In genomic region chr2:3535467-3535793, GRCh38 we compare ENCODE assay signal across 9 cellular contexts. TPM values are rescaled to one million over a fixed set of nuclear protein-coding genes. Genes with fewer than 3 reads are reported as not detected.
DNase-seq lines count a peak whose midpoint lies in the region; ATAC-seq and TF ChIP-seq lines count a peak whose summit lies in the region.
"Had no signal": no experiment of that assay in that cellular context is flagged by ENCODE, and none has a peak within 500 bp of the region (broad histone marks: within the 10 kb centered on the region; RNA-seq: fewer than 3 reads in every experiment).

No MANE protein-coding gene starts in this region.

- H3K4me3 ChIP-seq in BJ (ENCODE audit: low read depth, low read length) (peak overlapping the region; percentile 10; the same call in 1 of the 2 replicates), OCI-LY7 (ENCODE audit: low read depth, low read length, poor library complexity, severe bottlenecking) (peak overlapping the region; percentile 70), ovary (no peak overlapping the region)

- no TSS peak for BruUV-seq in OCI-LY7 (replicated peaks; lab: Mats Ljungman, UMichigan)

- peaks cover 20% of the 10 kb centered on the region for H3K4me1 ChIP-seq in OCI-LY7 (ENCODE audit: insufficient read depth, low read length, poor library complexity, severe bottlenecking)
- peaks cover 10% of the 10 kb centered on the region for H3K4me1 ChIP-seq in ovary (ENCODE audit: insufficient read depth)

- peak overlapping the region; percentile 64; the same call in 1 of the 2 replicates for H2AFZ ChIP-seq in OCI-LY7 (ENCODE audit: low read length)

- peak overlapping the region; percentile 34 for H3K27ac ChIP-seq in OCI-LY7 (ENCODE audit: low read depth, low read length, poor library complexity, severe bottlenecking)
- H3K27ac ChIP-seq in epithelial cell of prostate, result peak overlapping the region; percentile 88
- H3K27ac ChIP-seq in ovary, result peak overlapping the region; percentile 86 to 91

- no peak for TF ChIP-seq EP300 in ovary (IDR thresholded peaks at IDR 0.05)

- no peaks in the 10 kb centered on the region for H3K79me2 ChIP-seq in OCI-LY7 (ENCODE audit: insufficient read depth, low read depth, low read length)

- CTCF ChIA-PET in BJ (lab: Yijun Ruan, JAX) (interaction anchor here (1.9 kb wide), 1 partner anchor 11 kb away, joined by 8 read pairs; no protein-coding TSS in a partner anchor), OCI-LY7 (lab: Charles Lee; ENCODE audit: unreplicated experiment) (no interaction called here)

- no peak for TF ChIP-seq POLR2A in ovary (IDR thresholded peaks at IDR 0.05)

- H4K20me1 ChIP-seq in OCI-LY7 (ENCODE audit: insufficient read depth, low read length), result no peaks in the 10 kb centered on the region

- peak overlapping the region; percentile 78 for H3K4me2 ChIP-seq in OCI-LY7 (ENCODE audit: low read length)

- DNase-seq in BJ (ENCODE audit: low read depth), result no peak
- peak; percentile 65 for DNase-seq in OCI-LY7 (ENCODE audit: low spot score)
- DNase-seq in epithelial cell of prostate (ENCODE audit: low read depth, low spot score), result no peak
- DNase-seq in ovary, result no peak
- DNase-seq in RKO (ENCODE audit: low spot score), result no peak
- no peak for DNase-seq in putamen (ENCODE audit: low spot score)
- no peak for DNase-seq in stimulated activated CD4-positive, alpha-beta T cell treated with anti-CD3 and anti-CD28 coated beads, Interleukin-2, amount 100 ng/mL, for 24 hours
- DNase-seq: T-helper 9 cell had no signal

- H3K9me3 ChIP-seq in OCI-LY7 (ENCODE audit: low read length), result peaks cover 17% of the 10 kb centered on the region
- H3K9me3 ChIP-seq in ovary, result no peaks in the 10 kb centered on the region

- no peak for ATAC-seq in GM21360 (IDR thresholded peaks at IDR 0.05; ENCODE audit: unreplicated experiment)

- H3K36me3 ChIP-seq in BJ (ENCODE audit: control insufficient read depth, insufficient read depth, low read length) (peaks cover 4% of the 10 kb centered on the region), OCI-LY7 (ENCODE audit: insufficient read depth, low read length) (peaks cover 46% of the 10 kb centered on the region), ovary (no peaks in the 10 kb centered on the region)

- POLR2A ChIA-PET in BJ (lab: Charles Lee) (no interaction called here), OCI-LY7 (lab: Charles Lee) (interaction anchor here (0.6 to 1.1 kb wide), 3 partner anchors 11 to 54 kb away, joined by 3 to 4 read pairs (median 3); no protein-coding TSS in a partner anchor)

- TF ChIP-seq CTCF in BJ (IDR thresholded peaks at IDR 0.05; ENCODE audit: insufficient read depth, low read depth, low read length) (no peak), OCI-LY7 (conservative IDR thresholded peaks at IDR 0.05; ENCODE audit: low read length) (no peak), ovary (IDR thresholded peaks at IDR 0.05) (no peak)

- intact Hi-C loops in OCI-LY7 (cut with micrococcal nuclease; ENCODE audit: unreplicated experiment), result loop anchor here (5.0 kb wide), 1 partner anchor 117 kb away; no protein-coding TSS in a partner anchor
- intact Hi-C loops in ovary (cut with DNase I), result loop anchor here in 1 of 4 donors (10.0 kb wide), 1 partner anchor 111 kb away; no protein-coding TSS in a partner anchor

- H3K9me2 ChIP-seq in OCI-LY7 (ENCODE audit: insufficient read depth, low read length), result no peaks in the 10 kb centered on the region

- WGBS in ovary, 3 donors, result 32 to 49% (median 32%) methylated on average over 5 of the region's 5 CpGs

- H3K27me3 ChIP-seq in BJ (ENCODE audit: control insufficient read depth, insufficient read depth, low read length) (no peaks in the 10 kb centered on the region), ovary (no peaks in the 10 kb centered on the region)

RNA-seq across cellular contexts. Expression of gene ADI1, which starts 16.1 kb away (rescaled TPM):
- polyA plus RNA-seq in BJ (2011; rRNA removed) (53.3 and 57.6 TPM in 2 replicates), ovary (10 to 100 TPM; 67.4 to 77.2 TPM)
- polyA minus RNA-seq in BJ (2011; rRNA and poly(A)+ RNA removed), result 15.5 and 17.0 TPM in 2 replicates
- 19.2 and 20.0 TPM in 2 replicates for total RNA-seq in OCI-LY7 (2014; rRNA removed; shearing (Covaris generic))
- total RNA-seq in OCI-LY7 (2022) (22.1 and 26.2 TPM in 2 replicates), ovary (10 to 100 TPM; 35.9 to 59.3 (median 46.3) TPM)

RNA-seq across cellular contexts. Expression of gene RNASEH1, which starts 22.7 kb away (rescaled TPM):
- polyA plus RNA-seq in BJ (2011; rRNA removed) (19.3 and 19.7 TPM in 2 replicates), ovary (10 to 100 TPM; 14.0 to 15.9 TPM)
- 7.9 and 8.7 TPM in 2 replicates for polyA minus RNA-seq in BJ (2011; rRNA and poly(A)+ RNA removed)
- 34.7 and 35.7 TPM in 2 replicates for total RNA-seq in OCI-LY7 (2014; rRNA removed; shearing (Covaris generic))
- total RNA-seq in OCI-LY7 (2022) (41.9 and 48.2 TPM in 2 replicates), ovary (10 to 100 TPM; 10.3 to 23.9 (median 18.1) TPM)

RNA-seq across cellular contexts. Expression of gene RPS7, which starts 39.6 kb away (rescaled TPM):
- polyA plus RNA-seq in BJ (2011; rRNA removed), result 1,722 and 1,770 TPM in 2 replicates
- 107 and 181 TPM in 2 replicates for polyA minus RNA-seq in BJ (2011; rRNA and poly(A)+ RNA removed)
- 2,658 and 2,982 TPM in 2 replicates for total RNA-seq in OCI-LY7 (2014; rRNA removed; shearing (Covaris generic))
- 2,524 and 2,654 TPM in 2 replicates for total RNA-seq in OCI-LY7 (2022)
- total RNA-seq in ovary, result over 10,000 TPM in 1 of 7 donors, 1,000 to 10,000 TPM in 6; 2,415 to 11,755 (median 2,627) TPM
- 1,000 to 10,000 TPM; 1,753 to 4,871 TPM for polyA plus RNA-seq in ovary

RNA-seq across cellular contexts. Expression of gene COLEC11, which starts 59.5 kb away (rescaled TPM):
- polyA plus RNA-seq in BJ (2011; rRNA removed) (0.07 and 0.15 TPM in 2 replicates), ovary (100 to 1,000 TPM in 1 of 2 donors, 10 to 100 TPM in 1; 19.5 to 187 TPM)
- not detected in 2 replicates for polyA minus RNA-seq in BJ (2011; rRNA and poly(A)+ RNA removed)
- not detected in 2 replicates for total RNA-seq in OCI-LY7 (2014; rRNA removed; shearing (Covaris generic))
- total RNA-seq in OCI-LY7 (2022) (1.1 and 1.7 TPM in 2 replicates), ovary (10 to 100 TPM; 16.7 to 99.0 (median 59.9) TPM)

Comparison
In these comparisons a context has a peak if more than half of its experiments do, and no peak if none do; other contexts are left out.
1. H3K27ac ChIP-seq: peak in every context shown above with its lines; median percentile 88 in ovary; 88 in epithelial cell of prostate; 34 in OCI-LY7.